8 cellular contexts compared by ENCODE assay signal in the genomic region with DNA sequence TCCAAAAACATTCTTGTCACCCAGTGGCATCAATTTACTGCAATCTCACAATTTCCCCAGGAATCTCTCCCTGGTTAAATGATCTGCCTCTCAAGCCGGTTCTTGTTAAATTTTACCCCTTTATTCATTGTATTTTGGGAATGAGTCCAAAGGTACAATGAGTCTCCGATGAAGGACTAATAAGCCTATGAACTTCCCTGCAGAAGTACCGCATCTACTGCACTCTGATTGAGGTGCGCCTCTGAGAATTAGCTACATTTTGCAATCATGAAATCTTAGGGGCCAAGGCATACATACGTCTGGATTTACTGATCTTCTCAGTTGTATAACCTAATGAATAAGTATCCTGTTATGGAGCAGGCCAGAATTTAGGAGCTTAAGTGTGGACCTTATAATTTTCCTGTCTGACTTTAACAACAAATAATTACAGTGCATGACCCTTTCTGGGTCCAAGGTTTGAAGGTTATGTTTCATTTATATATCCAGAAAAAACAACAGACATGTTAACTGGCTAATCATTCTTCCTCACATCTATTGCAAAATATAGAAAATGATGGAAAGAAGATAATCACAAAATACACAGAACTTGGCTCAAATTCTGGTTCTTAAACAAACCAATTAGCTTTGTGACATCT.
"Had no signal": no experiment of that assay in that cellular context is flagged by ENCODE, and none has a peak within 500 bp of the region (broad histone marks: within the 10 kb centered on the region; RNA-seq: fewer than 3 reads in every experiment).

No MANE protein-coding gene starts in this region.

- ATAC-seq: HCT116 had no signal

- H3K36me3 Mint-ChIP-seq: IgD-negative memory B cell had no signal

- FAIRE-seq: H54, HTR-8/SVneo had no signal

- H3K9ac ChIP-seq: GM23248 had no signal

- H3K27ac Mint-ChIP-seq: H9, HFFc6, IgD-negative memory B cell had no signal

- H3K27me3 Mint-ChIP-seq: IgD-negative memory B cell had no signal

- H3K9me3 Mint-ChIP-seq: H9 had no signal

- H3K4me3 Mint-ChIP-seq: H9, HFFc6, IgD-negative memory B cell had no signal

- DNase-seq: GM23248, H9, HFFc6, KBM-7 had no signal

- H3K4me3 ChIP-seq: GM23248 had no signal

- H3K27ac ChIP-seq: GM23248 had no signal

- H3K4me1 Mint-ChIP-seq: IgD-negative memory B cell had no signal

- H2AFZ ChIP-seq: GM23248 had no signal
